In genomic region chr6:148999501-148999900, GRCh38 we compare ENCODE assay signal across 1 cellular context.
TF ChIP-seq lines count a peak whose summit lies in the region.

No MANE protein-coding gene starts in this region.

TF ChIP-seq in HepG2, 621 proteins besides CTCF, POLR2A, EP300 and RAD21 (continued from another document):
- TF ChIP-seq MEIS1 (CRISPR knock-in tag; IDR thresholded peaks at IDR 0.05; ENCODE audit: borderline replicate concordance): no peak
- no peak for TF ChIP-seq PAX8 (CRISPR knock-in tag; IDR thresholded peaks at IDR 0.05; ENCODE audit: borderline replicate concordance)
- no peak for TF ChIP-seq ZNF142 (CRISPR knock-in tag; IDR thresholded peaks at IDR 0.05)
- no peak for TF ChIP-seq MTA1 (CRISPR knock-in tag; IDR thresholded peaks at IDR 0.05; ENCODE audit: borderline replicate concordance)
